9 cellular contexts compared by ENCODE assay signal in genomic region chr18:24530630-24531111, GRCh38.
DNase-seq lines count a peak whose midpoint lies in the region; ATAC-seq and TF ChIP-seq lines count a peak whose summit lies in the region.
"Had no signal": no experiment of that assay in that cellular context is flagged by ENCODE, and none has a peak within 500 bp of the region (broad histone marks: within the 10 kb centered on the region; RNA-seq: fewer than 3 reads in every experiment).

No MANE protein-coding gene starts in this region.

- no peak overlapping the region for H3K27ac ChIP-seq in RWPE2 (ENCODE audit: poor library complexity, severe bottlenecking)

- H3K27me3 ChIP-seq in RWPE2 (ENCODE audit: insufficient read depth, poor library complexity, severe bottlenecking): no peaks in the 10 kb centered on the region

- peaks cover 2% of the 10 kb centered on the region for H3K4me1 ChIP-seq in RWPE2 (ENCODE audit: insufficient read depth, poor library complexity, severe bottlenecking)

- H3K4me3 ChIP-seq in RWPE2 (ENCODE audit: severe bottlenecking): no peak overlapping the region

- ATAC-seq in RWPE2 (ENCODE audit: low read depth) (peak; percentile 62), GM18873 (IDR thresholded peaks at IDR 0.05; ENCODE audit: low FRiP score, unreplicated experiment) (no peak)

- peak; percentile 9 for DNase-seq in stimulated activated CD4-positive, alpha-beta T cell treated with anti-CD3 and anti-CD28 coated beads, Interleukin-15, amount 100 ng/mL, for 24 hours
- no peak for DNase-seq in stimulated activated CD4-positive, alpha-beta T cell treated with anti-CD3 and anti-CD28 coated beads, Interleukin-2, amount 100 ng/mL, for 24 hours
- DNase-seq in RWPE2 (ENCODE audit: low spot score) (no peak), glomerular endothelial cell (ENCODE audit: extremely low read depth, low read depth, low spot score) (peak; percentile 16), NCI-H128 (lab: John Stamatoyannopoulos, UW; ENCODE audit: unreplicated experiment) (no peak), NCI-H345 (lab: John Stamatoyannopoulos, UW) (no peak)
- DNase-seq in stimulated activated CD4-positive, alpha-beta T cell treated with anti-CD3 and anti-CD28 coated beads, Interleukin-4, amount 100 ng/mL, for 24 hours: no peak
- DNase-seq: NCI-H1694 treated with DMSO at 0.1 percent for 48 hours had no signal

- no peaks in the 10 kb centered on the region for H3K9me3 ChIP-seq in RWPE2 (ENCODE audit: severe bottlenecking)

- no peak for TF ChIP-seq CTCF in RWPE2 (IDR thresholded peaks at IDR 0.05; ENCODE audit: poor library complexity, severe bottlenecking)

- no peaks in the 10 kb centered on the region for H3K36me3 ChIP-seq in RWPE2 (ENCODE audit: low read depth)

Comparison
In these comparisons a context has a peak if more than half of its experiments do, and no peak if none do; other contexts are left out.
1. DNase-seq: peak in stimulated activated CD4-positive, alpha-beta T cell treated with anti-CD3 and anti-CD28 coated beads, Interleukin-15, amount 100 ng/mL, for 24 hours (single experiment) and glomerular endothelial cell (single experiment); none in stimulated activated CD4-positive, alpha-beta T cell treated with anti-CD3 and anti-CD28 coated beads, Interleukin-2, amount 100 ng/mL, for 24 hours (0 of 2), RWPE2 (single experiment), NCI-H128 (single experiment), stimulated activated CD4-positive, alpha-beta T cell treated with anti-CD3 and anti-CD28 coated beads, Interleukin-4, amount 100 ng/mL, for 24 hours (single experiment) and NCI-H345 (single experiment).